In genomic region chr1:91851130-91852010, GRCh38 we compare ENCODE assay signal across 9 cellular contexts. TPM values are rescaled to one million over a fixed set of nuclear protein-coding genes. Genes with fewer than 3 reads are reported as not detected.
A peak's percentile ranks its signal among the peaks of the same experiment; 100 is the strongest.
DNase-seq lines count a peak whose midpoint lies in the region; ATAC-seq, FAIRE-seq and TF ChIP-seq lines count a peak whose summit lies in the region.
"Had no signal": no experiment of that assay in that cellular context is flagged by ENCODE, and none has a peak within 500 bp of the region (broad histone marks: within the 10 kb centered on the region; RNA-seq: fewer than 3 reads in every experiment).

No MANE protein-coding gene starts in this region.

- TF ChIP-seq CTCF in cardiac muscle cell (IDR thresholded peaks at IDR 0.05; ENCODE audit: low read depth, low read length): no peak

- H3K36me3 ChIP-seq in SJSA1: no peaks in the 10 kb centered on the region
- H3K36me3 ChIP-seq in cardiac muscle cell: no peaks in the 10 kb centered on the region

- TF ChIP-seq POLR2A in H54 (IDR thresholded peaks at IDR 0.05; ENCODE audit: low read depth, low read length): no peak

- peaks cover 14% of the 10 kb centered on the region for H3K4me1 ChIP-seq in SJSA1 (replicated peaks)
- H3K4me1 ChIP-seq in cardiac muscle cell (ENCODE audit: low read depth): peaks cover 9% of the 10 kb centered on the region

- no peak overlapping the region for H3K27ac ChIP-seq in SJSA1
- H3K27ac ChIP-seq in cardiac muscle cell: peak overlapping the region; percentile 15

- intact Hi-C loops in sciatic nerve (cut with DNase I): no loop called here

- H3K9me3 ChIP-seq in SJSA1 (replicated peaks) (no peaks in the 10 kb centered on the region), cardiac muscle cell (ENCODE audit: low read depth) (no peaks in the 10 kb centered on the region)

- ATAC-seq in sciatic nerve: peak; percentile 94
- no peak for ATAC-seq in HG02973 (IDR thresholded peaks at IDR 0.05; ENCODE audit: unreplicated experiment)
- no peak for ATAC-seq in GM18520 (IDR thresholded peaks at IDR 0.05; ENCODE audit: unreplicated experiment)

- peak; percentile 82 for FAIRE-seq in H54 (lab: Jason Lieb, UNC)
- FAIRE-seq: colon had no signal

- H3K4me3 ChIP-seq in SJSA1 (no peak overlapping the region; the same call in 1 of the 2 replicates), cardiac muscle cell (no peak overlapping the region)

- H3K27me3 ChIP-seq in SJSA1 (replicated peaks) (no peaks in the 10 kb centered on the region), cardiac muscle cell (no peaks in the 10 kb centered on the region)

- DNase-seq in H54 (ENCODE audit: insufficient read length, low spot score) (peak; percentile 39), SJSA1 (ENCODE audit: low read depth in 1 of 2, low spot score in 2 of 2) (peak; percentile 45 to 83), cardiac muscle cell (ENCODE audit: low read depth in 1 of 2, low spot score in 1 of 2) (peak; percentile 47 to 96), sciatic nerve (ENCODE audit: low spot score) (peak; percentile 96), NAMALWA (ENCODE audit: low spot score) (no peak)
- no peak for DNase-seq in activated CD8-positive, alpha-beta memory T cell treated with anti-CD3 and anti-CD28 coated beads, Interleukin-2, amount 50 U/mL, for 4 hours

RNA-seq across cellular contexts. Expression of gene TGFBR3, which starts 34.6 kb away (rescaled TPM):
- 8.8 and 15.2 TPM in 2 replicates for total RNA-seq in SJSA1 (2014; rRNA removed; shearing (Covaris generic))
- total RNA-seq in cardiac muscle cell (5.8 and 11.8 TPM in 2 replicates), sciatic nerve (109 TPM)
- 10.3 and 14.6 TPM in 2 replicates for polyA plus RNA-seq in cardiac muscle cell

Comparison
In these comparisons a context has a peak if more than half of its experiments do, and no peak if none do; other contexts are left out.
1. DNase-seq: peak in H54 (single experiment), SJSA1 (2 of 2), cardiac muscle cell (2 of 2) and sciatic nerve (single experiment); none in activated CD8-positive, alpha-beta memory T cell treated with anti-CD3 and anti-CD28 coated beads, Interleukin-2, amount 50 U/mL, for 4 hours (single experiment) and NAMALWA (single experiment).